20 cellular contexts compared by ENCODE assay signal in the genomic region with DNA sequence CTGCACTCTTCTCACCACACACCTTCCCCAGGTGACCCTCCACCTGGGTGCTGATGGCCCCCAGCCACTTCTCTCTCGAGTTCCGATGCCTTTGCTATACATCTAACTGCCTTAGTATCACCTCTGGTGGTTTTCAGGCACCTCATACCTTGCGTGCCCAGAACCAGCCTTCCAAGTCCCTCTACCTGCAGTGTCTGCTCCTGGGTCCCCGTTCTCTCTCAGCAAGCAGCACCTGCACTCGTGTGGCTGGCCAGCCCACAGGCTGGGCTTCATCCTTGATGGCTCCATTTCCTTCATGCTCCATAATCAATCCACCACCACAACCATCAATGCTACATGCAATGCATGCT. TPM values are rescaled to one million over a fixed set of nuclear protein-coding genes. Genes with fewer than 3 reads are reported as not detected.
"Had no signal": no experiment of that assay in that cellular context is flagged by ENCODE, and none has a peak within 500 bp of the region (broad histone marks: within the 10 kb centered on the region; RNA-seq: fewer than 3 reads in every experiment).

No MANE protein-coding gene starts in this region.

- H3K27ac Mint-ChIP-seq: activated naive CD8-positive, alpha-beta T cell treated with anti-CD3 and anti-CD28 coated beads, Interleukin-2, amount 10 ng/mL, durations not matched to agents 7 days and 5 days; nephron progenitor cell; progenitor cell of endocrine pancreas; type B pancreatic cell had no signal

- H3K36me3 ChIP-seq: heart left ventricle, stomach had no signal

- H3K27ac ChIP-seq: body of pancreas, coronary artery, heart left ventricle, stomach had no signal

- H3K27me3 Mint-ChIP-seq: activated naive CD8-positive, alpha-beta T cell treated with anti-CD3 and anti-CD28 coated beads, Interleukin-2, amount 10 ng/mL, durations not matched to agents 7 days and 5 days had no signal

- H3K36me3 Mint-ChIP-seq: type B pancreatic cell had no signal

- ATAC-seq: activated CD4-positive, CD25-positive, alpha-beta regulatory T cell treated with anti-CD3 and anti-CD28 coated beads, Interleukin-2, amount 50 U/mL, for 24 hours; body of pancreas; heart left ventricle had no signal

- H3K27me3 ChIP-seq: body of pancreas, heart left ventricle had no signal

- H3K4me3 Mint-ChIP-seq: activated naive CD8-positive, alpha-beta T cell treated with anti-CD3 and anti-CD28 coated beads, Interleukin-2, amount 10 ng/mL, durations not matched to agents 7 days and 5 days; nephron progenitor cell; type B pancreatic cell had no signal

- H3K4me3 ChIP-seq: body of pancreas, coronary artery, heart left ventricle, stomach had no signal

- H3K9me3 Mint-ChIP-seq: type B pancreatic cell had no signal

- DNase-seq: activated CD4-positive, alpha-beta T cell treated with anti-CD3 and anti-CD28 coated beads, Interleukin-2, amount 50 U/mL, for 1 hour; activated CD8-positive, alpha-beta memory T cell treated with anti-CD3 and anti-CD28 coated beads for 24 hours; caudate nucleus; kidney glomerular epithelial cell; nephron progenitor cell; stomach; T1000 had no signal

- H3K4me1 Mint-ChIP-seq: activated naive CD8-positive, alpha-beta T cell treated with anti-CD3 and anti-CD28 coated beads, Interleukin-2, amount 10 ng/mL, durations not matched to agents 7 days and 5 days had no signal

- H3K9me3 ChIP-seq: body of pancreas, heart left ventricle, stomach had no signal

RNA-seq across cellular contexts. Expression of a gene that starts 49.2 kb away (rescaled TPM):
- total RNA-seq: activated naive CD8-positive, alpha-beta T cell treated with anti-CD3 and anti-CD28 coated beads, Interleukin-2, amount 10 ng/mL, durations not matched to agents 7 days and 5 days; frontal cortex; liver; myocyte; omental fat pad; progenitor cell of endocrine pancreas; skeletal muscle tissue; temporal lobe had no signal
